Comparison of ENCODE assay signal across 1 cellular context in the genomic region with DNA sequence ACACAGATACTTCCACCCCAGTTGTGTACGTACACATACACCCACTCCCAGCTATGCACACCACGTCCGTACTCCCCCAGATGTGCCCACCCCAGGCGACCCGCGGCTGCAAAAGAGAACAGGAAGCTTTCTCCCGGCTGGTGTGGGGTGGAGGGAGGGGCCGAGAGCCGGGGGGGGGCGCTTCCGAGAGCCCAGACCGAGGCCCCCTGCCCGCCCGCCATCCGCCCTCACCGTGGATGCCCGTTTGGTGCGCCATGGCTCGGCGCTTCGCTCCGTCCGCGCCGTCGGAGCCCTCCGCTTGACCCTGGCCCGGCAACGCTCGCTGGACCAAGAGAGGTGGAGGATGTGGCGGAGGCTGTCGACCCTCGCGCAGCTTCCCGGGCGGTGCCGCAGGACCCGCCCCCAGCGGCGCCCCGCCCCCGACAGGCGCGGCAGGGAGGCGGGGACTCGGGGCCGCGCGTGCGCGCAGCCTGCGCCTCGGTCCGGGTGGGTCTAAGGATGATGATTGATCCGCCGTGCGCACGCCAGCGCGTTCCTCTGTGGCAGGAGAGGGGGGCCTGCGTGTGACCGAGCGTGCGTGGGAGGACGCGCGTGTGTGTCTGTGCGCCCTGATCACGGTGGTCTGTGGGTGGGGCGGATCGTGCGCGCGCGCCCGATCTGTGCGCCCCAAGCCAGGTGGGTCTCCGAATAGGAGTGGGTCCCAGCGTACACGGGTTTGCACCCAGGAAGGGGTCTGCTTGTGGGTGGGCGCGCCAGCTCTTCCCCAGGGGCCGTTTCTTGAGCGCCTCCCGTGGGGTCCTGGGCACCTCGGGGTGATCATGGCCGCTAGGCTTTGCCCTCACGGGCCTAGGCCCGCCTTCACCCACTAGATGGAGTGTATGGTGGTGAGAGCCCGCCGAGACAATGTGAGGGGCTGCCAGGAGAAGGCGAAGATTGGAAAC.
A peak's percentile ranks its signal among the peaks of the same experiment; 100 is the strongest.
TF ChIP-seq lines count a peak whose summit lies in the region.

TSS of gene TWF2 (minus strand) at position 398 of the 941 bp plus-strand sequence. CDS start at position 256, 142 bp downstream.

TF ChIP-seq in HepG2, 621 proteins besides CTCF, POLR2A, EP300 and RAD21 (continued from another document and continues in another):
- TF ChIP-seq, protein P1, sequence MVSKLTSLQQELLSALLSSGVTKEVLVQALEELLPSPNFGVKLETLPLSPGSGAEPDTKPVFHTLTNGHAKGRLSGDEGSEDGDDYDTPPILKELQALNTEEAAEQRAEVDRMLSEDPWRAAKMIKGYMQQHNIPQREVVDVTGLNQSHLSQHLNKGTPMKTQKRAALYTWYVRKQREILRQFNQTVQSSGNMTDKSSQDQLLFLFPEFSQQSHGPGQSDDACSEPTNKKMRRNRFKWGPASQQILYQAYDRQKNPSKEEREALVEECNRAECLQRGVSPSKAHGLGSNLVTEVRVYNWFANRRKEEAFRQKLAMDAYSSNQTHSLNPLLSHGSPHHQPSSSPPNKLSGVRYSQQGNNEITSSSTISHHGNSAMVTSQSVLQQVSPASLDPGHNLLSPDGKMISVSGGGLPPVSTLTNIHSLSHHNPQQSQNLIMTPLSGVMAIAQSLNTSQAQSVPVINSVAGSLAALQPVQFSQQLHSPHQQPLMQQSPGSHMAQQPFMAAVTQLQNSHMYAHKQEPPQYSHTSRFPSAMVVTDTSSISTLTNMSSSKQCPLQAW (CRISPR knock-in tag; IDR thresholded peaks at IDR 0.05), result 0 out of 2 replicates have a peak, but pooled peaks have one; percentile 45
- TF ChIP-seq KAT7 (CRISPR knock-in tag; IDR thresholded peaks at IDR 0.05; ENCODE audit: borderline replicate concordance), result 0 out of 2 replicates have a peak, but pooled peaks have one; percentile 38
- TF ChIP-seq KLF6 (CRISPR knock-in tag; IDR thresholded peaks at IDR 0.05), result no peak
- TF ChIP-seq SMAD9 (CRISPR knock-in tag; IDR thresholded peaks at IDR 0.05), result no peak
- peak; percentile 41; the same call in 1 of the 2 replicates for TF ChIP-seq ARID2 (CRISPR knock-in tag; IDR thresholded peaks at IDR 0.05; ENCODE audit: borderline replicate concordance)
- no peak for TF ChIP-seq ZNF251 (CRISPR knock-in tag; IDR thresholded peaks at IDR 0.05)
- TF ChIP-seq ZSCAN30 (CRISPR knock-in tag; IDR thresholded peaks at IDR 0.05), result no peak
- TF ChIP-seq, protein P2, sequence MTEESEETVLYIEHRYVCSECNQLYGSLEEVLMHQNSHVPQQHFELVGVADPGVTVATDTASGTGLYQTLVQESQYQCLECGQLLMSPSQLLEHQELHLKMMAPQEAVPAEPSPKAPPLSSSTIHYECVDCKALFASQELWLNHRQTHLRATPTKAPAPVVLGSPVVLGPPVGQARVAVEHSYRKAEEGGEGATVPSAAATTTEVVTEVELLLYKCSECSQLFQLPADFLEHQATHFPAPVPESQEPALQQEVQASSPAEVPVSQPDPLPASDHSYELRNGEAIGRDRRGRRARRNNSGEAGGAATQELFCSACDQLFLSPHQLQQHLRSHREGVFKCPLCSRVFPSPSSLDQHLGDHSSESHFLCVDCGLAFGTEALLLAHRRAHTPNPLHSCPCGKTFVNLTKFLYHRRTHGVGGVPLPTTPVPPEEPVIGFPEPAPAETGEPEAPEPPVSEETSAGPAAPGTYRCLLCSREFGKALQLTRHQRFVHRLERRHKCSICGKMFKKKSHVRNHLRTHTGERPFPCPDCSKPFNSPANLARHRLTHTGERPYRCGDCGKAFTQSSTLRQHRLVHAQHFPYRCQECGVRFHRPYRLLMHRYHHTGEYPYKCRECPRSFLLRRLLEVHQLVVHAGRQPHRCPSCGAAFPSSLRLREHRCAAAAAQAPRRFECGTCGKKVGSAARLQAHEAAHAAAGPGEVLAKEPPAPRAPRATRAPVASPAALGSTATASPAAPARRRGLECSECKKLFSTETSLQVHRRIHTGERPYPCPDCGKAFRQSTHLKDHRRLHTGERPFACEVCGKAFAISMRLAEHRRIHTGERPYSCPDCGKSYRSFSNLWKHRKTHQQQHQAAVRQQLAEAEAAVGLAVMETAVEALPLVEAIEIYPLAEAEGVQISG (CRISPR knock-in tag; IDR thresholded peaks at IDR 0.05), result peak; percentile 55; the same call in 1 of the 2 replicates
- peak; percentile 67 for TF ChIP-seq SRSF1 (optimal IDR thresholded peaks at IDR 0.05; ENCODE audit: low read depth, low read length)
- TF ChIP-seq ZNF557 (CRISPR knock-in tag; IDR thresholded peaks at IDR 0.05), result no peak; the same call in 1 of the 2 replicates
- TF ChIP-seq XRCC5 (optimal IDR thresholded peaks at IDR 0.05; ENCODE audit: low read length), result no peak
- no peak for TF ChIP-seq ZNF496 (CRISPR knock-in tag; IDR thresholded peaks at IDR 0.05; ENCODE audit: insufficient replicate concordance)
- no peak for TF ChIP-seq ZNF567 (CRISPR knock-in tag; IDR thresholded peaks at IDR 0.05; ENCODE audit: borderline replicate concordance)
- peak; percentile 93 for TF ChIP-seq ZNF777 (CRISPR knock-in tag; IDR thresholded peaks at IDR 0.05)
- TF ChIP-seq IRF2 (CRISPR knock-in tag; IDR thresholded peaks at IDR 0.05), result 0 out of 2 replicates have a peak, but pooled peaks have one; percentile 3
- no peak for TF ChIP-seq FIP1L1 (IDR thresholded peaks at IDR 0.05; ENCODE audit: borderline replicate concordance, insufficient read depth, low read depth, low read length)
- TF ChIP-seq REL (CRISPR knock-in tag; conservative IDR thresholded peaks at IDR 0.05), result no peak
- TF ChIP-seq ZNF556 (CRISPR knock-in tag; IDR thresholded peaks at IDR 0.05; ENCODE audit: borderline replicate concordance), result no peak
- no peak; the same call in 1 of the 2 replicates for TF ChIP-seq ZNF350 (CRISPR knock-in tag; IDR thresholded peaks at IDR 0.05; ENCODE audit: borderline replicate concordance, low read depth)
- no peak for TF ChIP-seq ZNF597 (CRISPR knock-in tag; IDR thresholded peaks at IDR 0.05)
- TF ChIP-seq, protein P3, sequence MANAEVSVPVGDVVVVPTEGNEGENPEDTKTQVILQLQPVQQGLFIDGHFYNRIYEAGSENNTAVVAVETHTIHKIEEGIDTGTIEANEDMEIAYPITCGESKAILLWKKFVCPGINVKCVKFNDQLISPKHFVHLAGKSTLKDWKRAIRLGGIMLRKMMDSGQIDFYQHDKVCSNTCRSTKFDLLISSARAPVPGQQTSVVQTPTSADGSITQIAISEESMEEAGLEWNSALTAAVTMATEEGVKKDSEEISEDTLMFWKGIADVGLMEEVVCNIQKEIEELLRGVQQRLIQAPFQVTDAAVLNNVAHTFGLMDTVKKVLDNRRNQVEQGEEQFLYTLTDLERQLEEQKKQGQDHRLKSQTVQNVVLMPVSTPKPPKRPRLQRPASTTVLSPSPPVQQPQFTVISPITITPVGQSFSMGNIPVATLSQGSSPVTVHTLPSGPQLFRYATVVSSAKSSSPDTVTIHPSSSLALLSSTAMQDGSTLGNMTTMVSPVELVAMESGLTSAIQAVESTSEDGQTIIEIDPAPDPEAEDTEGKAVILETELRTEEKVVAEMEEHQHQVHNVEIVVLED (CRISPR knock-in tag; IDR thresholded peaks at IDR 0.05; ENCODE audit: borderline replicate concordance), result peak; percentile 51; the same call in 1 of the 2 replicates
- no peak for TF ChIP-seq MXD4 (CRISPR knock-in tag; IDR thresholded peaks at IDR 0.05)
- TF ChIP-seq, protein P4, sequence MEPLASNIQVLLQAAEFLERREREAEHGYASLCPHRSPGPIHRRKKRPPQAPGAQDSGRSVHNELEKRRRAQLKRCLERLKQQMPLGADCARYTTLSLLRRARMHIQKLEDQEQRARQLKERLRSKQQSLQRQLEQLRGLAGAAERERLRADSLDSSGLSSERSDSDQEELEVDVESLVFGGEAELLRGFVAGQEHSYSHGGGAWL (CRISPR knock-in tag; IDR thresholded peaks at IDR 0.05), result peak; percentile 29; the same call in 1 of the 2 replicates
- no peak for TF ChIP-seq ZHX2 (IDR thresholded peaks at IDR 0.05; ENCODE audit: low read depth)
- TF ChIP-seq ZHX2 (CRISPR knock-in tag; IDR thresholded peaks at IDR 0.05; ENCODE audit: borderline replicate concordance), result no peak
- peak; percentile 55; the same call in 1 of the 2 replicates for TF ChIP-seq KDM5B (CRISPR knock-in tag; IDR thresholded peaks at IDR 0.05; ENCODE audit: borderline replicate concordance)
- no peak for TF ChIP-seq MLX (CRISPR knock-in tag; IDR thresholded peaks at IDR 0.05)
- TF ChIP-seq, protein P5, sequence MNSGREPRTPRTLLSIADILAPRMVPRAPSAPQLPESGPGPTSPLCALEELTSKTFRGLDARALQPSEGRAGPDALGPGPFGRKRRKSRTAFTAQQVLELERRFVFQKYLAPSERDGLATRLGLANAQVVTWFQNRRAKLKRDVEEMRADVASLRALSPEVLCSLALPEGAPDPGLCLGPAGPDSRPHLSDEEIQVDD (CRISPR knock-in tag; IDR thresholded peaks at IDR 0.05; ENCODE audit: borderline replicate concordance), result no peak
- no peak for TF ChIP-seq NAIF1 (CRISPR knock-in tag; IDR thresholded peaks at IDR 0.05; ENCODE audit: borderline replicate concordance)
- TF ChIP-seq ISL2 (CRISPR knock-in tag; IDR thresholded peaks at IDR 0.05), result peak; percentile 62
- 0 out of 2 replicates have a peak, but pooled peaks have one; percentile 36 for TF ChIP-seq ZNF552 (CRISPR knock-in tag; IDR thresholded peaks at IDR 0.05; ENCODE audit: borderline replicate concordance)
- TF ChIP-seq ZNF83 (CRISPR knock-in tag; IDR thresholded peaks at IDR 0.05; ENCODE audit: borderline replicate concordance), result 0 out of 2 replicates have a peak, but pooled peaks have one; percentile 7
- TF ChIP-seq EHMT2 (IDR thresholded peaks at IDR 0.05; ENCODE audit: borderline replicate concordance, low read depth, low read length), result no peak
- no peak for TF ChIP-seq NR1H2 (CRISPR knock-in tag; IDR thresholded peaks at IDR 0.05; ENCODE audit: borderline replicate concordance, low read depth)
- TF ChIP-seq NKX3-1 (CRISPR knock-in tag; IDR thresholded peaks at IDR 0.05), result peak; percentile 66; the same call in 1 of the 2 replicates
- no peak for TF ChIP-seq RXRB (CRISPR knock-in tag; IDR thresholded peaks at IDR 0.05; ENCODE audit: borderline replicate concordance)
- TF ChIP-seq HOXA9 (CRISPR knock-in tag; IDR thresholded peaks at IDR 0.05; ENCODE audit: borderline replicate concordance), result no peak
- TF ChIP-seq NR3C1 (CRISPR knock-in tag; IDR thresholded peaks at IDR 0.05), result no peak
- TF ChIP-seq TCF12 (IDR thresholded peaks at IDR 0.05), result no peak
- no peak for TF ChIP-seq TCF12 (CRISPR knock-in tag; IDR thresholded peaks at IDR 0.05)
- TF ChIP-seq PAWR (CRISPR knock-in tag; IDR thresholded peaks at IDR 0.05; ENCODE audit: borderline replicate concordance), result no peak
- TF ChIP-seq ZNF367 (CRISPR knock-in tag; IDR thresholded peaks at IDR 0.05; ENCODE audit: borderline replicate concordance), result peak; percentile 28; the same call in 1 of the 2 replicates
